ENCODE assay signal across 10 cellular contexts in genomic region chr16:56847173-56847948, GRCh38. TPM values are rescaled to one million over a fixed set of nuclear protein-coding genes. Genes with fewer than 3 reads are reported as not detected.
DNase-seq lines count a peak whose midpoint lies in the region; ATAC-seq and TF ChIP-seq lines count a peak whose summit lies in the region.
"Had no signal": no experiment of that assay in that cellular context is flagged by ENCODE, and none has a peak within 500 bp of the region (broad histone marks: within the 10 kb centered on the region; RNA-seq: fewer than 3 reads in every experiment).

No MANE protein-coding gene starts in this region.

- H3K27ac Mint-ChIP-seq in activated naive CD4-positive, alpha-beta T cell treated with anti-CD3 and anti-CD28 coated beads, Interleukin-2, amount 50 U/mL, for 72 hours = peak overlapping the region; percentile 57 to 93
- H3K27ac Mint-ChIP-seq in memory B cell = peak overlapping the region; percentile 90

- DNase-seq in left cardiac atrium (no peak), left ventricle myocardium inferior (no peak), memory B cell (ENCODE audit: low spot score in 2 of 2) (no peak), uterus (peak in 1 of 2 donors; percentile 33), inferior parietal cortex (ENCODE audit: extremely low spot score) (no peak), hippocampal formation (lab: John Stamatoyannopoulos, UW) (no peak)
- DNase-seq in activated naive CD4-positive, alpha-beta T cell treated with anti-CD3 and anti-CD28 coated beads, Interleukin-2, amount 50 U/mL, for 72 hours (ENCODE audit: low spot score in 2 of 2) = no peak
- DNase-seq: Calu3, NCI-H446 had no signal

- H3K9me3 ChIP-seq in left ventricle myocardium inferior (replicated peaks) (no peaks in the 10 kb centered on the region), uterus (no peaks in the 10 kb centered on the region)

- H3K4me3 Mint-ChIP-seq in memory B cell = peak overlapping the region; percentile 21

- no peak for TF ChIP-seq POLR2A in uterus (IDR thresholded peaks at IDR 0.05)

- no peaks in the 10 kb centered on the region for H3K27me3 Mint-ChIP-seq in memory B cell

- no peak overlapping the region for H3K27ac ChIP-seq in left ventricle myocardium inferior (replicated peaks)
- peak overlapping the region; percentile 55 to 76 for H3K27ac ChIP-seq in uterus

- H3K9me3 Mint-ChIP-seq in activated naive CD4-positive, alpha-beta T cell treated with anti-CD3 and anti-CD28 coated beads, Interleukin-2, amount 50 U/mL, for 72 hours = no peaks in the 10 kb centered on the region
- no peaks in the 10 kb centered on the region for H3K9me3 Mint-ChIP-seq in memory B cell

- peaks cover 7 to 25% of the 10 kb centered on the region in 2 donors for H3K36me3 Mint-ChIP-seq in activated naive CD4-positive, alpha-beta T cell treated with anti-CD3 and anti-CD28 coated beads, Interleukin-2, amount 50 U/mL, for 72 hours
- peaks cover 9% of the 10 kb centered on the region for H3K36me3 Mint-ChIP-seq in memory B cell

- H3K4me1 ChIP-seq in left ventricle myocardium inferior = peaks cover 21% of the 10 kb centered on the region
- H3K4me1 ChIP-seq in uterus = no peaks in the 10 kb centered on the region

- intact Hi-C loops in left cardiac atrium (cut with DNase I) (no loop called here), left ventricle myocardium inferior (cut with micrococcal nuclease) (no loop called here), uterus (cut with DNase I; ENCODE audit: low total_unique reads) (no loop called here)

- peaks cover 15% of the 10 kb centered on the region for H3K4me1 Mint-ChIP-seq in memory B cell

- H3K36me3 ChIP-seq in left ventricle myocardium inferior (peaks cover 29% of the 10 kb centered on the region), uterus (no peaks in the 10 kb centered on the region)

- TF ChIP-seq CTCF in left ventricle myocardium inferior (IDR thresholded peaks at IDR 0.05; ENCODE audit: borderline replicate concordance) = no peak
- TF ChIP-seq CTCF in uterus (IDR thresholded peaks at IDR 0.05) = no peak

- H3K4me3 ChIP-seq in left ventricle myocardium inferior (no peak overlapping the region), uterus (no peak overlapping the region)

- ATAC-seq in left cardiac atrium (peak; percentile 12 to 44), memory B cell (ENCODE audit: low read depth) (peak; percentile 93), GM21515 (IDR thresholded peaks at IDR 0.05; ENCODE audit: unreplicated experiment) (no peak)
- peak; percentile 67 to 90 for ATAC-seq in activated naive CD4-positive, alpha-beta T cell treated with anti-CD3 and anti-CD28 coated beads, Interleukin-2, amount 50 U/mL, for 72 hours

- H3K27me3 ChIP-seq in left ventricle myocardium inferior (ENCODE audit: low read depth) (no peaks in the 10 kb centered on the region), uterus (no peaks in the 10 kb centered on the region)

RNA-seq across cellular contexts. Expression of gene SLC12A3, which starts 17.6 kb away (rescaled TPM):
- not detected for total RNA-seq in left cardiac atrium
- total RNA-seq in left ventricle myocardium inferior = not detected
- not detected for total RNA-seq in activated naive CD4-positive, alpha-beta T cell treated with anti-CD3 and anti-CD28 coated beads, Interleukin-2, amount 50 U/mL, for 72 hours
- under 1 TPM in 1 of 4 donors, not detected in 3; 0.14 TPM for total RNA-seq in uterus
- total RNA-seq: Calu3 had no signal
